Comparison of ENCODE assay signal across 7 cellular contexts in the genomic region with DNA sequence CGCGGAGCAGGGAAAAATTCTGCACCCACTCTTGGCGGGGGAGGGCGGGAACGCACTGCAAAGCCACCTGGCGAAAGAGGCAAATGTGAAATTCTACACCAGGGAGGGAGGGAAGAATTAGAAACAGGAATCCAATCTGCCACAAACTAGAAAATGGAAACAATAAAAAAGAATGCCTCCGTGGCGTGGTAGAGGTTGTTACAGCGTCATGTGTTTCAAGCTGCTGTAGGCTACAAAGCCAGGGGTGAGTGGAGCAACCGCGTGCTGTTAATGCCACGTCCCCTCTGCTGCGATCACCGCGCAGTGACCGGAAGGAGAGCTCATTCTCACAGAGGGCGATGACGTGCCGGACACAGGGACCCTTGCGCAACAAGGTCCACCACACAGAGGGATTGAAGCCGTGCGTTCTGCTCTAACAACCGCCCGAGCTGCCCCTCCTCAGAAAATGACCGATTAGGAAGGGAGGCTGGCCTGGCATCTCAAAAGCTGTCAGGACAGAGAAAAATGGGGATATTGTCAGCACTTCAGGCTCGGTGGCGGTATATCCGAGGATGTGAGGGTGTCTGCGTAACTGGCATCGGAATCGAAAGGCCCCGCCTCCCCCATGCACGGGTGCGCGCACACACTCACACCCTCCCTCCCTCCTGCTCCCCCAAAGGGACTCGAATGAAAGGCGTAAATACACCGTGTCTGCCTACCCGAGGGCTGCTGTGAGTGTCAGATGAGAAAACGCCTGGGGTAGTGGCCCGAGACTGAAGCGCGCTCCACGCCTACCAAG.
DNase-seq lines count a peak whose midpoint lies in the region; ATAC-seq and TF ChIP-seq lines count a peak whose summit lies in the region.

No MANE protein-coding gene starts in this region.

- intact Hi-C loops in ascending aorta (cut with DNase I) = loop anchor here (1.0 to 5.0 kb wide), 6 partner anchors 57 to 285 kb away; partner anchors contain the start of gene TNRC6C
- intact Hi-C loops in right cardiac atrium (cut with DNase I) = no loop called here
- intact Hi-C loops in prostate gland (cut with DNase I) = no loop called here

- POLR2A ChIA-PET in T-cell (lab: Charles Lee) = interaction anchor here (0.6 to 1.1 kb wide), 3 partner anchors 44 to 75 kb away, joined by 3 to 7 read pairs (median 5); partner anchors contain the start of gene TNRC6C (in 1 of the 2)

- TF ChIP-seq CTCF in ascending aorta (IDR thresholded peaks at IDR 0.05) (no peak), prostate gland (IDR thresholded peaks at IDR 0.05) (no peak)

- peak overlapping the region; percentile 94 for H3K27ac Mint-ChIP-seq in T-cell

- peak overlapping the region; percentile 86 to 90 (median 90) for H3K4me3 Mint-ChIP-seq in T-cell

- H3K27ac ChIP-seq in HUES64 (ENCODE audit: low read depth, low read length) (no peak overlapping the region), ascending aorta (peak overlapping the region; percentile 80 to 84), right cardiac atrium (ENCODE audit: low read length) (peak overlapping the region; percentile 76), prostate gland (peak overlapping the region in 1 of 2 donors; percentile 60), urinary bladder (ENCODE audit: low read depth) (peak overlapping the region; percentile 57)

- H3K27me3 ChIP-seq in HUES64 (ENCODE audit: insufficient read depth, low read length) = peaks cover 28% of the 10 kb centered on the region
- no peaks in the 10 kb centered on the region for H3K27me3 ChIP-seq in ascending aorta
- H3K27me3 ChIP-seq in right cardiac atrium (ENCODE audit: control insufficient read depth, insufficient read depth) = no peaks in the 10 kb centered on the region
- H3K27me3 ChIP-seq in prostate gland (replicated peaks; ENCODE audit: insufficient read depth) = no peaks in the 10 kb centered on the region

- peak; percentile 91 to 93 (median 92) for ATAC-seq in T-cell (replicated peaks in 1 of 4)
- peak; percentile 91 to 93 for ATAC-seq in right cardiac atrium
- no peak for ATAC-seq in HG02938 (IDR thresholded peaks at IDR 0.05; ENCODE audit: unreplicated experiment)

- H3K4me1 ChIP-seq in HUES64 (ENCODE audit: insufficient read depth, low read length) (peaks cover 10% of the 10 kb centered on the region), ascending aorta (peaks cover 0 to 12% of the 10 kb centered on the region in 2 donors), right cardiac atrium (ENCODE audit: control insufficient read depth, insufficient read depth, low read length) (peaks cover 6% of the 10 kb centered on the region), prostate gland (replicated peaks) (no peaks in the 10 kb centered on the region), urinary bladder (ENCODE audit: insufficient read depth) (no peaks in the 10 kb centered on the region)

- DNase-seq in T-cell = peak; percentile 52 to 91 (median 86)
- peak; percentile 80 to 97 for DNase-seq in ascending aorta (ENCODE audit: low spot score in 2 of 2)
- DNase-seq in right cardiac atrium = peak; percentile 94 to 96 (median 95)
- peak; percentile 29 for DNase-seq in prostate gland (ENCODE audit: low spot score)

- H3K9me3 Mint-ChIP-seq in T-cell = no peaks in the 10 kb centered on the region

- 60% methylated on average over 44 of the region's 44 CpGs for WGBS in HUES64
- WGBS in right cardiac atrium = 3% methylated on average over 44 of the region's 44 CpGs
- WGBS in prostate gland = 1% methylated on average over 43 of the region's 44 CpGs
- 3% methylated on average over 44 of the region's 44 CpGs for WGBS in urinary bladder

- peaks cover 53 to 67% (median 58%) of the 10 kb centered on the region in 3 donors for H3K4me1 Mint-ChIP-seq in T-cell

- no peaks in the 10 kb centered on the region for H3K36me3 Mint-ChIP-seq in T-cell

- H3K9ac ChIP-seq in HUES64 (ENCODE audit: low read depth, low read length) = no peak overlapping the region

- H3K36me3 ChIP-seq in HUES64 (ENCODE audit: insufficient read depth, low read length) = no peaks in the 10 kb centered on the region
- H3K36me3 ChIP-seq in ascending aorta = no peaks in the 10 kb centered on the region
- H3K36me3 ChIP-seq in prostate gland = no peaks in the 10 kb centered on the region
- H3K36me3 ChIP-seq in urinary bladder (ENCODE audit: insufficient read depth) = no peaks in the 10 kb centered on the region

- H3K4me3 ChIP-seq in HUES64 (ENCODE audit: low read length) (peak overlapping the region; percentile 50), ascending aorta (peak overlapping the region; percentile 54 to 68), right cardiac atrium (ENCODE audit: low read length) (peak overlapping the region; percentile 54), prostate gland (peak overlapping the region; percentile 35 to 39), urinary bladder (ENCODE audit: low read depth, low read length) (peak overlapping the region; percentile 49)

- no peak for TF ChIP-seq POLR2A in prostate gland (IDR thresholded peaks at IDR 0.05)

- no peaks in the 10 kb centered on the region for H3K9me3 ChIP-seq in HUES64 (ENCODE audit: insufficient read depth, low read depth, low read length)
- H3K9me3 ChIP-seq in ascending aorta = no peaks in the 10 kb centered on the region
- no peaks in the 10 kb centered on the region for H3K9me3 ChIP-seq in right cardiac atrium (ENCODE audit: control insufficient read depth, low read length)
- H3K9me3 ChIP-seq in prostate gland = no peaks in the 10 kb centered on the region

- CTCF ChIA-PET in T-cell (lab: Charles Lee) = interaction anchor here in 1 of 2 donors (0.8 kb wide), 1 partner anchor 71 kb away, joined by 5 read pairs; the partner anchor contains the start of gene TNRC6C

- no peaks in the 10 kb centered on the region for H3K27me3 Mint-ChIP-seq in T-cell

Comparison
In these comparisons a context has a peak if more than half of its experiments do, and no peak if none do; other contexts are left out.
1. DNase-seq: peak in every context shown above with its lines; median percentile 95 in right cardiac atrium; 88 in ascending aorta; 86 in T-cell; 29 in prostate gland.